In the genomic region with DNA sequence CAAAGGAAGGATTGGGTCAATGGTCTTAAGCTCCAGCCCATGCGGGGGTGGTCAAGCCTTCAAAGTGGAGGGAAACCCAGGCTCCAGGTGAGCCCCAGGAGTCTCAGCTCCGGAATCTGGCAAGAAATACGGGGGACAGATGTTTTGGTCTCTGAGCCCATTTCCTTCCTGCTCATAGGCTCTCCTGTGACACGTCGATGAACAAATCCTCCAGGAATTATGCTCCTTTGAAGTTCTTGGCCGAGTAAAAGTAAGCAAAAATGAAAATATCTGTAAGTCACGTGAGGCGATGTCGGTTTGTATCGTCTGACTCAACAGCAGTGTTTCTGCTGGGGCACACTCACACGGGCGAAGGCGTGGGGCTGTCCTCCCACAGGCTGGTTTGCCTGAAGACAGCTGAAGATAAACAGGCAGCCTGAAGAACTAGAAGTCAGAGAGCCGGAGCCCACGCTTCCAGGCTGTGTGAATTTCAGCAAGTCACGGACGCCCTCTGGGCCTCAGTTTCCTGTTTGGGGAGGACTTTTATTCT, we compare ENCODE assay signal across 9 cellular contexts. TPM values are rescaled to one million over a fixed set of nuclear protein-coding genes. Genes with fewer than 3 reads are reported as not detected.
DNase-seq lines count a peak whose midpoint lies in the region; ATAC-seq and TF ChIP-seq lines count a peak whose summit lies in the region.
"Had no signal": no experiment of that assay in that cellular context is flagged by ENCODE, and none has a peak within 500 bp of the region (broad histone marks: within the 10 kb centered on the region; RNA-seq: fewer than 3 reads in every experiment).

No MANE protein-coding gene starts in this region.

- H3K36me3 ChIP-seq in SK-N-SH (replicated peaks in 1 of 2; ENCODE audit: control insufficient read depth in 1 of 2, insufficient read depth in 2 of 2, low read length in 1 of 2), result no peaks in the 10 kb centered on the region

- CTCF ChIA-PET in SK-N-SH (lab: Yijun Ruan, JAX), result interaction anchor here (4.4 to 5.8 kb wide), 2 partner anchors 12 to 190 kb away, joined by 21 to 112 read pairs; no protein-coding TSS in a partner anchor

- H3K4me3 Mint-ChIP-seq in natural killer cell treated with Interleukin-12 subunit alpha and Interleukin-12 subunit beta and Interleukin-15 and Interleukin-18, amount 100 ng/mL, for 72 hours, result peak overlapping the region; percentile 85
- H3K4me3 Mint-ChIP-seq in natural killer cell (no peak overlapping the region), glutamatergic neuron (ENCODE audit: unreplicated experiment) (no peak overlapping the region)

- no peaks in the 10 kb centered on the region for H3K27me3 ChIP-seq in SK-N-SH (ENCODE audit: insufficient read depth)

- H3F3A ChIP-seq in SK-N-SH (replicated peaks; ENCODE audit: insufficient read depth), result peaks cover 4% of the 10 kb centered on the region

- DNase-seq in natural killer cell treated with Interleukin-12 subunit alpha and Interleukin-12 subunit beta and Interleukin-15 and Interleukin-18, amount 100 ng/mL, for 72 hours (ENCODE audit: low spot score), result no peak
- DNase-seq in natural killer cell (no peak), SK-N-SH (no peak), astrocyte of the hippocampus (ENCODE audit: low read depth, low spot score) (peak; percentile 83), nucleus accumbens (lab: John Stamatoyannopoulos, UW) (peak in 31 of 56 donors; percentile 6 to 80 (median 34)), glutamatergic neuron (no peak), NK-92 (lab: John Stamatoyannopoulos, UW; ENCODE audit: unreplicated experiment) (no peak), NCI-H345 (lab: John Stamatoyannopoulos, UW) (no peak)
- DNase-seq: DND-41 had no signal

- H2AFZ ChIP-seq in SK-N-SH (ENCODE audit: low read depth), result no peak overlapping the region

- no peak; a peak in 1 of 4 replicates for TF ChIP-seq EP300 in SK-N-SH (IDR thresholded peaks at IDR 0.05; ENCODE audit: borderline replicate concordance in 1 of 2, low read depth in 1 of 2, low read length in 1 of 2)

- POLR2A ChIA-PET in SK-N-SH (lab: Yijun Ruan, JAX), result no interaction called here

- H3K4me1 Mint-ChIP-seq in natural killer cell treated with Interleukin-12 subunit alpha and Interleukin-12 subunit beta and Interleukin-15 and Interleukin-18, amount 100 ng/mL, for 72 hours (ENCODE audit: low read depth in 2 of 2), result peaks cover 60 to 63% of the 10 kb centered on the region in 2 donors
- H3K4me1 Mint-ChIP-seq in natural killer cell (peaks cover 13 to 27% of the 10 kb centered on the region in 2 donors), glutamatergic neuron (ENCODE audit: low read depth, unreplicated experiment) (peaks cover 6% of the 10 kb centered on the region)

- no peak for TF ChIP-seq RAD21 in SK-N-SH (IDR thresholded peaks at IDR 0.05; ENCODE audit: low read length)

- ATAC-seq in natural killer cell treated with Interleukin-12 subunit alpha and Interleukin-12 subunit beta and Interleukin-15 and Interleukin-18, amount 100 ng/mL, for 72 hours, result peak in 1 of 2 donors; percentile 25
- no peak for ATAC-seq in natural killer cell

- WGBS in SK-N-SH (ENCODE audit: low lambda C conversion rate), result 52% methylated on average over 16 of the region's 17 CpGs

- TF ChIP-seq CTCF in natural killer cell (IDR thresholded peaks at IDR 0.05) (no peak), SK-N-SH (IDR thresholded peaks at IDR 0.05) (no peak), glutamatergic neuron (IDR thresholded peaks at IDR 0.05; ENCODE audit: partially characterized antibody, unreplicated experiment) (no peak)

- no peaks in the 10 kb centered on the region for H3K9me3 Mint-ChIP-seq in natural killer cell treated with Interleukin-12 subunit alpha and Interleukin-12 subunit beta and Interleukin-15 and Interleukin-18, amount 100 ng/mL, for 72 hours
- H3K9me3 Mint-ChIP-seq in natural killer cell (no peaks in the 10 kb centered on the region), glutamatergic neuron (ENCODE audit: unreplicated experiment) (no peaks in the 10 kb centered on the region)

- H3K9ac ChIP-seq in SK-N-SH, result no peak overlapping the region

- intact Hi-C loops in natural killer cell (cut with micrococcal nuclease), result no loop called here

- no peaks in the 10 kb centered on the region for H3K79me2 ChIP-seq in SK-N-SH (ENCODE audit: insufficient read depth)

- H3K4me1 ChIP-seq in SK-N-SH (ENCODE audit: control insufficient read depth in 1 of 2, insufficient read depth in 2 of 2, low read depth in 1 of 2, low read length in 1 of 2), result peaks cover 9 to 17% of the 10 kb centered on the region in 2 experiments; a peak in 3 of 4 replicates

- no peak overlapping the region for H3K4me3 ChIP-seq in SK-N-SH (ENCODE audit: low read depth in 2 of 2, low read length in 1 of 2)

- H3K4me2 ChIP-seq in SK-N-SH, result no peak overlapping the region

- no peaks in the 10 kb centered on the region for H3K9me2 ChIP-seq in SK-N-SH

- H3K9me3 ChIP-seq in SK-N-SH, result no peaks in the 10 kb centered on the region

- H3K36me3 Mint-ChIP-seq in natural killer cell treated with Interleukin-12 subunit alpha and Interleukin-12 subunit beta and Interleukin-15 and Interleukin-18, amount 100 ng/mL, for 72 hours, result no peaks in the 10 kb centered on the region
- H3K36me3 Mint-ChIP-seq in natural killer cell, result no peaks in the 10 kb centered on the region
- no peaks in the 10 kb centered on the region for H3K36me3 Mint-ChIP-seq in glutamatergic neuron (ENCODE audit: unreplicated experiment)

- peak overlapping the region; percentile 91 to 93 for H3K27ac Mint-ChIP-seq in natural killer cell treated with Interleukin-12 subunit alpha and Interleukin-12 subunit beta and Interleukin-15 and Interleukin-18, amount 100 ng/mL, for 72 hours
- no peak overlapping the region for H3K27ac Mint-ChIP-seq in natural killer cell
- no peak overlapping the region for H3K27ac Mint-ChIP-seq in glutamatergic neuron (ENCODE audit: unreplicated experiment)

- H4K20me1 ChIP-seq in SK-N-SH (ENCODE audit: insufficient read depth), result no peaks in the 10 kb centered on the region

- H3K27ac ChIP-seq in SK-N-SH (ENCODE audit: low read depth in 2 of 2, low read length in 1 of 2), result peak overlapping the region in 1 of 2 experiments; percentile 13; a peak in 1 of 4 replicates

- peaks cover 0 to 5% of the 10 kb centered on the region in 2 donors for H3K27me3 Mint-ChIP-seq in natural killer cell treated with Interleukin-12 subunit alpha and Interleukin-12 subunit beta and Interleukin-15 and Interleukin-18, amount 100 ng/mL, for 72 hours
- H3K27me3 Mint-ChIP-seq in natural killer cell (ENCODE audit: low read depth in 2 of 2), result peaks cover under 1 to 12% of the 10 kb centered on the region in 2 donors
- peaks cover 3% of the 10 kb centered on the region for H3K27me3 Mint-ChIP-seq in glutamatergic neuron (ENCODE audit: unreplicated experiment)

TF ChIP-seq in SK-N-SH, 30 proteins besides CTCF, POLR2A, EP300 and RAD21 (continues in another document):
- peak; percentile 79 for TF ChIP-seq MAX (IDR thresholded peaks at IDR 0.05; ENCODE audit: low read depth)
- peak; percentile 51; the same call in 1 of the 2 replicates for TF ChIP-seq FOSL2 (IDR thresholded peaks at IDR 0.05; ENCODE audit: borderline replicate concordance, low read depth)
- TF ChIP-seq MEF2A (IDR thresholded peaks at IDR 0.05; ENCODE audit: borderline replicate concordance, low read depth), result no peak
- TF ChIP-seq RXRA (IDR thresholded peaks at IDR 0.05; ENCODE audit: borderline replicate concordance, low read depth), result peak; percentile 22; the same call in 1 of the 2 replicates
- TF ChIP-seq IRF3 (IDR thresholded peaks at IDR 0.05; ENCODE audit: low read depth, low read length), result no peak
- no peak for TF ChIP-seq MXI1 (IDR thresholded peaks at IDR 0.05; ENCODE audit: low read depth, low read length)
- TF ChIP-seq SIN3A (IDR thresholded peaks at IDR 0.05; ENCODE audit: borderline replicate concordance, low read depth, low read length), result no peak
- TF ChIP-seq RFX5 (IDR thresholded peaks at IDR 0.05; ENCODE audit: low read length), result no peak
- no peak for TF ChIP-seq NRF1 (IDR thresholded peaks at IDR 0.05; ENCODE audit: low read depth, low read length)
- no peak for TF ChIP-seq GATA2 (CRISPR knock-in tag; IDR thresholded peaks at IDR 0.05)
- no peak for TF ChIP-seq CHD2 (IDR thresholded peaks at IDR 0.05; ENCODE audit: low read length, partially characterized antibody)
- TF ChIP-seq USF1 (IDR thresholded peaks at IDR 0.05; ENCODE audit: borderline replicate concordance, low read depth), result peak; percentile 89; the same call in 1 of the 2 replicates
- no peak for TF ChIP-seq EZH2phosphoT487 (IDR thresholded peaks at IDR 0.05; ENCODE audit: borderline replicate concordance, low read depth)
- no peak for TF ChIP-seq FOXM1 (IDR thresholded peaks at IDR 0.05; ENCODE audit: low read depth)
- peak; percentile 32; the same call in 1 of the 2 replicates for TF ChIP-seq JUND (IDR thresholded peaks at IDR 0.05)
- peak; percentile 68 for TF ChIP-seq TCF12 (IDR thresholded peaks at IDR 0.05)
- no peak for TF ChIP-seq RCOR1 (IDR thresholded peaks at IDR 0.05; ENCODE audit: low read length)
- TF ChIP-seq FOXJ3 (CRISPR knock-in tag; IDR thresholded peaks at IDR 0.05), result no peak

RNA-seq across cellular contexts. Expression of gene SMNDC1, which starts 52.6 kb away (rescaled TPM):
- 10 to 100 TPM; 39.7 to 41.8 TPM for total RNA-seq in natural killer cell treated with Interleukin-12 subunit alpha and Interleukin-12 subunit beta and Interleukin-15 and Interleukin-18, amount 100 ng/mL, for 72 hours
- total RNA-seq in natural killer cell, result 10 to 100 TPM; 53.3 to 56.3 (median 55.3) TPM
- polyA plus RNA-seq in SK-N-SH (2012; rRNA removed), result 13.3 and 14.2 TPM in 2 replicates
- polyA plus RNA-seq in SK-N-SH (2012; cell fraction: cytosol; rRNA removed), result 15.5 and 22.5 TPM in 2 replicates
- polyA plus RNA-seq in SK-N-SH (2012; cell fraction: nucleus; rRNA removed), result 8.8 and 15.4 TPM in 2 replicates
- total RNA-seq in glutamatergic neuron (ENCODE audit: unreplicated experiment), result 37.1 TPM

Comparison
In these comparisons a context has a peak if more than half of its experiments do, and no peak if none do; other contexts are left out.
1. H3K27ac Mint-ChIP-seq: peak in natural killer cell treated with Interleukin-12 subunit alpha and Interleukin-12 subunit beta and Interleukin-15 and Interleukin-18, amount 100 ng/mL, for 72 hours (2 of 2); none in natural killer cell (0 of 2) and glutamatergic neuron (single experiment).
2. DNase-seq: peak in astrocyte of the hippocampus (single experiment) and nucleus accumbens (31 of 56); none in natural killer cell treated with Interleukin-12 subunit alpha and Interleukin-12 subunit beta and Interleukin-15 and Interleukin-18, amount 100 ng/mL, for 72 hours (single experiment), natural killer cell (single experiment), SK-N-SH (single experiment), glutamatergic neuron (single experiment), NK-92 (single experiment) and NCI-H345 (single experiment).